Comparison of ENCODE assay signal across 2 cellular contexts in the genomic region with DNA sequence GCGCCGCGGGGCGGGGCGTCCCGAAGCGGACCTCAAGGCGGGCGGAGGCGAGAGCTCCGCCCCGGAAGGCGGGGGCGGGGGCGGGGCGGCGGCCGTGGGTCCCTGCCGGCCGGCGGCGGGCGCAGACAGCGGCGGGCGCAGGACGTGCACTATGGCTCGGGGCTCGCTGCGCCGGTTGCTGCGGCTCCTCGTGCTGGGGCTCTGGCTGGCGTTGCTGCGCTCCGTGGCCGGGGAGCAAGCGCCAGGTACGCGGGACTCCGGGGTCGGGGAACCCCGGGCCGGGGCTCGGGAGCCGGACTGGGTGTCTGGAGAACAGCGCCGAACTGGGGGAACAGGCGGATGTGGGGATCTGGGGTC.
TF ChIP-seq lines count a peak whose summit lies in the region.

TNFRSF12A (plus strand) TSS at position 122 of the 357 bp plus-strand sequence; CDS start at position 152, 30 bp downstream.

TF ChIP-seq in A549, 52 proteins besides CTCF, POLR2A, EP300 and RAD21 (continued from another document):
- TF ChIP-seq, protein P1, sequence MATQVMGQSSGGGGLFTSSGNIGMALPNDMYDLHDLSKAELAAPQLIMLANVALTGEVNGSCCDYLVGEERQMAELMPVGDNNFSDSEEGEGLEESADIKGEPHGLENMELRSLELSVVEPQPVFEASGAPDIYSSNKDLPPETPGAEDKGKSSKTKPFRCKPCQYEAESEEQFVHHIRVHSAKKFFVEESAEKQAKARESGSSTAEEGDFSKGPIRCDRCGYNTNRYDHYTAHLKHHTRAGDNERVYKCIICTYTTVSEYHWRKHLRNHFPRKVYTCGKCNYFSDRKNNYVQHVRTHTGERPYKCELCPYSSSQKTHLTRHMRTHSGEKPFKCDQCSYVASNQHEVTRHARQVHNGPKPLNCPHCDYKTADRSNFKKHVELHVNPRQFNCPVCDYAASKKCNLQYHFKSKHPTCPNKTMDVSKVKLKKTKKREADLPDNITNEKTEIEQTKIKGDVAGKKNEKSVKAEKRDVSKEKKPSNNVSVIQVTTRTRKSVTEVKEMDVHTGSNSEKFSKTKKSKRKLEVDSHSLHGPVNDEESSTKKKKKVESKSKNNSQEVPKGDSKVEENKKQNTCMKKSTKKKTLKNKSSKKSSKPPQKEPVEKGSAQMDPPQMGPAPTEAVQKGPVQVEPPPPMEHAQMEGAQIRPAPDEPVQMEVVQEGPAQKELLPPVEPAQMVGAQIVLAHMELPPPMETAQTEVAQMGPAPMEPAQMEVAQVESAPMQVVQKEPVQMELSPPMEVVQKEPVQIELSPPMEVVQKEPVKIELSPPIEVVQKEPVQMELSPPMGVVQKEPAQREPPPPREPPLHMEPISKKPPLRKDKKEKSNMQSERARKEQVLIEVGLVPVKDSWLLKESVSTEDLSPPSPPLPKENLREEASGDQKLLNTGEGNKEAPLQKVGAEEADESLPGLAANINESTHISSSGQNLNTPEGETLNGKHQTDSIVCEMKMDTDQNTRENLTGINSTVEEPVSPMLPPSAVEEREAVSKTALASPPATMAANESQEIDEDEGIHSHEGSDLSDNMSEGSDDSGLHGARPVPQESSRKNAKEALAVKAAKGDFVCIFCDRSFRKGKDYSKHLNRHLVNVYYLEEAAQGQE (IDR thresholded peaks at IDR 0.05), result no peak
- TF ChIP-seq GATA3 (IDR thresholded peaks at IDR 0.05; ENCODE audit: borderline replicate concordance) (no peak), JUN (IDR thresholded peaks at IDR 0.05) (peak; percentile 79 to 95; a peak in 4 of 5 replicates), ZNF302 (CRISPR knock-in tag; IDR thresholded peaks at IDR 0.05) (no peak), HOXA7 (CRISPR knock-in tag; IDR thresholded peaks at IDR 0.05) (no peak), PHF8 (IDR thresholded peaks at IDR 0.05; ENCODE audit: borderline replicate concordance, low read depth) (peak; percentile 74; the same call in 1 of the 2 replicates), TP53 (CRISPR knock-in tag; IDR thresholded peaks at IDR 0.05) (no peak), ZSCAN20 (CRISPR knock-in tag; IDR thresholded peaks at IDR 0.05) (no peak), CBX2 (IDR thresholded peaks at IDR 0.05; ENCODE audit: borderline replicate concordance, low read depth) (no peak), MYC (IDR thresholded peaks at IDR 0.05; ENCODE audit: borderline replicate concordance, low read length) (no peak), MAFK (IDR thresholded peaks at IDR 0.05; ENCODE audit: partially characterized antibody) (no peak), RARB (CRISPR knock-in tag; IDR thresholded peaks at IDR 0.05) (no peak), HMGXB4 (CRISPR knock-in tag; IDR thresholded peaks at IDR 0.05; ENCODE audit: borderline replicate concordance) (no peak), E2F6 (IDR thresholded peaks at IDR 0.05; ENCODE audit: borderline replicate concordance, low read depth) (no peak), ZFP36 (IDR thresholded peaks at IDR 0.05; ENCODE audit: borderline replicate concordance, partially characterized antibody) (no peak), NPAS2 (CRISPR knock-in tag; IDR thresholded peaks at IDR 0.05; ENCODE audit: borderline replicate concordance) (no peak), CEBPB (IDR thresholded peaks at IDR 0.05) (no peak), JUNB (IDR thresholded peaks at IDR 0.05) (no peak), NR3C1 (IDR thresholded peaks at IDR 0.05) (no peak)
- TF ChIP-seq, protein P2, sequence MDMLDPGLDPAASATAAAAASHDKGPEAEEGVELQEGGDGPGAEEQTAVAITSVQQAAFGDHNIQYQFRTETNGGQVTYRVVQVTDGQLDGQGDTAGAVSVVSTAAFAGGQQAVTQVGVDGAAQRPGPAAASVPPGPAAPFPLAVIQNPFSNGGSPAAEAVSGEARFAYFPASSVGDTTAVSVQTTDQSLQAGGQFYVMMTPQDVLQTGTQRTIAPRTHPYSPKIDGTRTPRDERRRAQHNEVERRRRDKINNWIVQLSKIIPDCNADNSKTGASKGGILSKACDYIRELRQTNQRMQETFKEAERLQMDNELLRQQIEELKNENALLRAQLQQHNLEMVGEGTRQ (IDR thresholded peaks at IDR 0.05), result no peak
- TF ChIP-seq, protein P3, sequence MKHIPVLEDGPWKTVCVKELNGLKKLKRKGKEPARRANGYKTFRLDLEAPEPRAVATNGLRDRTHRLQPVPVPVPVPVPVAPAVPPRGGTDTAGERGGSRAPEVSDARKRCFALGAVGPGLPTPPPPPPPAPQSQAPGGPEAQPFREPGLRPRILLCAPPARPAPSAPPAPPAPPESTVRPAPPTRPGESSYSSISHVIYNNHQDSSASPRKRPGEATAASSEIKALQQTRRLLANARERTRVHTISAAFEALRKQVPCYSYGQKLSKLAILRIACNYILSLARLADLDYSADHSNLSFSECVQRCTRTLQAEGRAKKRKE (CRISPR knock-in tag; IDR thresholded peaks at IDR 0.05; ENCODE audit: low read depth), result no peak
- TF ChIP-seq, protein P4, sequence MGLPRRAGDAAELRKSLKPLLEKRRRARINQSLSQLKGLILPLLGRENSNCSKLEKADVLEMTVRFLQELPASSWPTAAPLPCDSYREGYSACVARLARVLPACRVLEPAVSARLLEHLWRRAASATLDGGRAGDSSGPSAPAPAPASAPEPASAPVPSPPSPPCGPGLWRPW (IDR thresholded peaks at IDR 0.05), result no peak

TF ChIP-seq in HepG2, 621 proteins besides CTCF, POLR2A, EP300 and RAD21 (continued from another document and continues in another):
- TF ChIP-seq, protein P5, sequence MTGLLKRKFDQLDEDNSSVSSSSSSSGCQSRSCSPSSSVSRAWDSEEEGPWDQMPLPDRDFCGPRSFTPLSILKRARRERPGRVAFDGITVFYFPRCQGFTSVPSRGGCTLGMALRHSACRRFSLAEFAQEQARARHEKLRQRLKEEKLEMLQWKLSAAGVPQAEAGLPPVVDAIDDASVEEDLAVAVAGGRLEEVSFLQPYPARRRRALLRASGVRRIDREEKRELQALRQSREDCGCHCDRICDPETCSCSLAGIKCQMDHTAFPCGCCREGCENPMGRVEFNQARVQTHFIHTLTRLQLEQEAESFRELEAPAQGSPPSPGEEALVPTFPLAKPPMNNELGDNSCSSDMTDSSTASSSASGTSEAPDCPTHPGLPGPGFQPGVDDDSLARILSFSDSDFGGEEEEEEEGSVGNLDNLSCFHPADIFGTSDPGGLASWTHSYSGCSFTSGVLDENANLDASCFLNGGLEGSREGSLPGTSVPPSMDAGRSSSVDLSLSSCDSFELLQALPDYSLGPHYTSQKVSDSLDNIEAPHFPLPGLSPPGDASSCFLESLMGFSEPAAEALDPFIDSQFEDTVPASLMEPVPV (CRISPR knock-in tag; IDR thresholded peaks at IDR 0.05), result no peak
- no peak for TF ChIP-seq SMAD1 (CRISPR knock-in tag; IDR thresholded peaks at IDR 0.05; ENCODE audit: borderline replicate concordance, low read depth)
- no peak for TF ChIP-seq NFE2 (CRISPR knock-in tag; IDR thresholded peaks at IDR 0.05)
- TF ChIP-seq TAF15 (IDR thresholded peaks at IDR 0.05; ENCODE audit: low read depth, low read length, poor library complexity, severe bottlenecking), result no peak
- TF ChIP-seq ZSCAN9 (CRISPR knock-in tag; IDR thresholded peaks at IDR 0.05; ENCODE audit: borderline replicate concordance), result no peak
- peak; percentile 4; the same call in 1 of the 2 replicates for TF ChIP-seq ZFX (CRISPR knock-in tag; IDR thresholded peaks at IDR 0.05; ENCODE audit: low read depth)
- no peak for TF ChIP-seq SIX4 (CRISPR knock-in tag; IDR thresholded peaks at IDR 0.05)
- TF ChIP-seq ZNF678 (CRISPR knock-in tag; IDR thresholded peaks at IDR 0.05), result no peak
- TF ChIP-seq ARID5B (CRISPR knock-in tag; IDR thresholded peaks at IDR 0.05), result no peak
- TF ChIP-seq ZNF274 (CRISPR knock-in tag; IDR thresholded peaks at IDR 0.05), result no peak
- TF ChIP-seq ZNF451 (CRISPR knock-in tag; IDR thresholded peaks at IDR 0.05), result peak; percentile 58; the same call in 1 of the 2 replicates
- no peak for TF ChIP-seq KIAA2018 (CRISPR knock-in tag; IDR thresholded peaks at IDR 0.05; ENCODE audit: borderline replicate concordance)
- no peak for TF ChIP-seq TCF7 (IDR thresholded peaks at IDR 0.05; ENCODE audit: low read depth)
- TF ChIP-seq, protein P6, sequence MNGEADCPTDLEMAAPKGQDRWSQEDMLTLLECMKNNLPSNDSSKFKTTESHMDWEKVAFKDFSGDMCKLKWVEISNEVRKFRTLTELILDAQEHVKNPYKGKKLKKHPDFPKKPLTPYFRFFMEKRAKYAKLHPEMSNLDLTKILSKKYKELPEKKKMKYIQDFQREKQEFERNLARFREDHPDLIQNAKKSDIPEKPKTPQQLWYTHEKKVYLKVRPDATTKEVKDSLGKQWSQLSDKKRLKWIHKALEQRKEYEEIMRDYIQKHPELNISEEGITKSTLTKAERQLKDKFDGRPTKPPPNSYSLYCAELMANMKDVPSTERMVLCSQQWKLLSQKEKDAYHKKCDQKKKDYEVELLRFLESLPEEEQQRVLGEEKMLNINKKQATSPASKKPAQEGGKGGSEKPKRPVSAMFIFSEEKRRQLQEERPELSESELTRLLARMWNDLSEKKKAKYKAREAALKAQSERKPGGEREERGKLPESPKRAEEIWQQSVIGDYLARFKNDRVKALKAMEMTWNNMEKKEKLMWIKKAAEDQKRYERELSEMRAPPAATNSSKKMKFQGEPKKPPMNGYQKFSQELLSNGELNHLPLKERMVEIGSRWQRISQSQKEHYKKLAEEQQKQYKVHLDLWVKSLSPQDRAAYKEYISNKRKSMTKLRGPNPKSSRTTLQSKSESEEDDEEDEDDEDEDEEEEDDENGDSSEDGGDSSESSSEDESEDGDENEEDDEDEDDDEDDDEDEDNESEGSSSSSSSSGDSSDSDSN (CRISPR knock-in tag; IDR thresholded peaks at IDR 0.05), result peak; percentile 75; the same call in 1 of the 2 replicates
